ENCODE assay signal across 13 cellular contexts in genomic region chr17:29147682-29148081, GRCh38. TPM values are rescaled to one million over a fixed set of nuclear protein-coding genes. Genes with fewer than 3 reads are reported as not detected.
DNase-seq lines count a peak whose midpoint lies in the region; ATAC-seq, FAIRE-seq and TF ChIP-seq lines count a peak whose summit lies in the region.
"Had no signal": no experiment of that assay in that cellular context is flagged by ENCODE, and none has a peak within 500 bp of the region (broad histone marks: within the 10 kb centered on the region; RNA-seq: fewer than 3 reads in every experiment).

No MANE protein-coding gene starts in this region.

- H3K4me3 ChIP-seq in keratinocyte (ENCODE audit: control insufficient read depth in 2 of 3, extremely low read depth in 1 of 3, insufficient read depth in 2 of 3, low read depth in 1 of 3, low read length in 3 of 3) = no peak overlapping the region
- no peak overlapping the region for H3K4me3 ChIP-seq in thyroid gland (replicated peaks in 1 of 3)
- H3K4me3 ChIP-seq: neural progenitor cell had no signal

- no peaks in the 10 kb centered on the region for H3K27me3 Mint-ChIP-seq in activated T-cell treated with anti-CD3 and anti-CD28 coated beads, Interleukin-2, amount 50 U/mL, for 72 hours (ENCODE audit: low read depth)
- no peaks in the 10 kb centered on the region for H3K27me3 Mint-ChIP-seq in WTC11 (ENCODE audit: low read depth)

- no peak overlapping the region for H3K4me2 ChIP-seq in keratinocyte (ENCODE audit: control insufficient read depth, extremely low read depth, insufficient read depth, low read depth, low read length)

- H3K4me1 ChIP-seq in keratinocyte (ENCODE audit: control insufficient read depth, extremely low read depth, insufficient read depth, low read length) (peaks cover 72% of the 10 kb centered on the region), thyroid gland (peaks cover 17 to 51% of the 10 kb centered on the region in 2 donors)

- no peak overlapping the region for H2AFZ ChIP-seq in keratinocyte (ENCODE audit: control insufficient read depth, low read length)

- H3K27ac Mint-ChIP-seq in activated T-cell treated with anti-CD3 and anti-CD28 coated beads, Interleukin-2, amount 50 U/mL, for 72 hours = peak overlapping the region; percentile 89
- peak overlapping the region; percentile 20; the same call in 1 of the 2 replicates for H3K27ac Mint-ChIP-seq in WTC11
- H3K27ac Mint-ChIP-seq: neural progenitor cell had no signal

- peaks cover 58% of the 10 kb centered on the region for H3K4me1 Mint-ChIP-seq in activated T-cell treated with anti-CD3 and anti-CD28 coated beads, Interleukin-2, amount 50 U/mL, for 72 hours (ENCODE audit: low read depth)
- H3K4me1 Mint-ChIP-seq in WTC11 = peaks cover 38% of the 10 kb centered on the region

- intact Hi-C loops in thyroid gland (cut with DNase I) (loop anchor here (5.0 kb wide), 3 partner anchors 35 to 145 kb away; partner anchors contain the start of genes MYO18A and NUFIP2), posterior vena cava (cut with DNase I) (loop anchor here in 1 of 2 donors (2.0 to 5.0 kb wide), 3 partner anchors 35 to 145 kb away; partner anchors contain the start of genes MYO18A and NUFIP2)

- no peaks in the 10 kb centered on the region for H3K9me1 ChIP-seq in keratinocyte (ENCODE audit: control insufficient read depth, extremely low read depth, insufficient read depth, low read length)

- 82 to 83% methylated on average over 4 of the region's 4 CpGs for WGBS in thyroid gland, 2 donors

- no peaks in the 10 kb centered on the region for H3K9me3 Mint-ChIP-seq in activated T-cell treated with anti-CD3 and anti-CD28 coated beads, Interleukin-2, amount 50 U/mL, for 72 hours
- H3K9me3 Mint-ChIP-seq in WTC11 = no peaks in the 10 kb centered on the region
- H3K9me3 Mint-ChIP-seq: neural progenitor cell had no signal

- dilution Hi-C loops in keratinocyte (cut with MboI; ENCODE audit: extremely low pct_ligation_motif_present, low sequenced_read_pairs) = no loop called here

- H3K27me3 ChIP-seq in keratinocyte (ENCODE audit: control insufficient read depth, extremely low read depth, insufficient read depth, low read length) (no peaks in the 10 kb centered on the region), thyroid gland (no peaks in the 10 kb centered on the region)
- H3K27me3 ChIP-seq: MG63, neural progenitor cell had no signal

- H4K20me1 ChIP-seq in keratinocyte (ENCODE audit: control insufficient read depth, extremely low read depth, insufficient read depth, low read length) = no peaks in the 10 kb centered on the region

- H3K4me3 Mint-ChIP-seq in activated T-cell treated with anti-CD3 and anti-CD28 coated beads, Interleukin-2, amount 50 U/mL, for 72 hours = peak overlapping the region; percentile 30 to 41
- H3K4me3 Mint-ChIP-seq in WTC11 = no peak overlapping the region

- H3K9ac ChIP-seq in keratinocyte (ENCODE audit: control insufficient read depth, extremely low read depth, insufficient read depth, low read length) = no peak overlapping the region
- H3K9ac ChIP-seq: neural progenitor cell had no signal

- no peak for FAIRE-seq in keratinocyte (lab: Jason Lieb, UNC)

- H3K79me2 ChIP-seq in keratinocyte (ENCODE audit: control insufficient read depth, insufficient read depth, low read length) = peaks cover 49% of the 10 kb centered on the region

- no peak for DNase-seq in activated T-cell treated with anti-CD3 and anti-CD28 coated beads, Interleukin-2, amount 50 U/mL, for 72 hours
- no peak for DNase-seq in activated T-cell treated with anti-CD3 and anti-CD28 coated beads, Interleukin-2, amount 50 U/mL, for 48 hours
- DNase-seq in WTC11 (ENCODE audit: low spot score) = no peak
- DNase-seq in keratinocyte (ENCODE audit: low read depth, low spot score) = no peak
- no peak for DNase-seq in thyroid gland
- no peak for DNase-seq in posterior vena cava (ENCODE audit: low spot score)
- DNase-seq in GOT3 (lab: John Stamatoyannopoulos, UW) = no peak
- DNase-seq: activated naive CD4-positive, alpha-beta T cell treated with Interleukin-2 at 50 U/mL for 16 hours; head of caudate nucleus; MG63; NCI-H2171 had no signal

- peak overlapping the region; percentile 42 for H3K27ac ChIP-seq in keratinocyte (ENCODE audit: control insufficient read depth, insufficient read depth, low read length)
- peak overlapping the region in 2 of 3 donors; percentile 82 to 83 for H3K27ac ChIP-seq in thyroid gland
- H3K27ac ChIP-seq: neural progenitor cell had no signal

- no peak for TF ChIP-seq POLR2A in thyroid gland (IDR thresholded peaks at IDR 0.05)

- H3K36me3 ChIP-seq in keratinocyte (ENCODE audit: control insufficient read depth in 2 of 2, extremely low read depth in 1 of 2, insufficient read depth in 2 of 2, low read length in 2 of 2) (peaks cover 2 to 15% of the 10 kb centered on the region in 2 experiments), thyroid gland (no peaks in the 10 kb centered on the region)
- H3K36me3 ChIP-seq: neural progenitor cell had no signal

- CTCF ChIA-PET in WTC11 (lab: Charles Lee) = interaction anchor here (0.6 to 13.1 kb wide), 16 partner anchors 13 to 466 kb away, joined by 3 to 464 read pairs (median 10); partner anchors contain the start of gene MYO18A

- POLR2A ChIA-PET in WTC11 (lab: Charles Lee) = interaction anchor here (1.2 to 2.4 kb wide), 3 partner anchors 31 to 117 kb away, joined by 3 to 29 read pairs (median 6); partner anchors contain the start of gene MYO18A

- H3K9me3 ChIP-seq in keratinocyte (ENCODE audit: control insufficient read depth, low read depth, low read length) = no peaks in the 10 kb centered on the region
- no peaks in the 10 kb centered on the region for H3K9me3 ChIP-seq in thyroid gland
- H3K9me3 ChIP-seq: MG63 had no signal

- no peak for ATAC-seq in activated T-cell treated with anti-CD3 and anti-CD28 coated beads, Interleukin-2, amount 50 U/mL, for 72 hours (replicated peaks in 1 of 2)
- no peak for ATAC-seq in WTC11
- ATAC-seq in HG03460 (IDR thresholded peaks at IDR 0.05; ENCODE audit: unreplicated experiment) = no peak

- no peak for TF ChIP-seq CTCF in WTC11 (IDR thresholded peaks at IDR 0.05)
- no peak for TF ChIP-seq CTCF in keratinocyte (optimal IDR thresholded peaks at IDR 0.05 in 1 of 3, IDR thresholded peaks at IDR 0.05 in 1 of 3, conservative IDR thresholded peaks at IDR 0.05 in 1 of 3; ENCODE audit: extremely low read depth in 1 of 3, insufficient read depth in 2 of 3, low read length in 3 of 3)
- TF ChIP-seq CTCF in thyroid gland (IDR thresholded peaks at IDR 0.05) = no peak

- no peaks in the 10 kb centered on the region for H3K36me3 Mint-ChIP-seq in activated T-cell treated with anti-CD3 and anti-CD28 coated beads, Interleukin-2, amount 50 U/mL, for 72 hours (ENCODE audit: insufficient read depth in 2 of 2)
- no peaks in the 10 kb centered on the region for H3K36me3 Mint-ChIP-seq in WTC11
- H3K36me3 Mint-ChIP-seq: neural progenitor cell had no signal

TF ChIP-seq in WTC11, 78 proteins besides CTCF, POLR2A, EP300 and RAD21 (continues in another document):
- TF ChIP-seq KAT7 (CRISPR knock-in tag; IDR thresholded peaks at IDR 0.05; ENCODE audit: borderline replicate concordance) (no peak), USF1 (CRISPR knock-in tag; IDR thresholded peaks at IDR 0.05) (no peak), ZNF423 (CRISPR knock-in tag; IDR thresholded peaks at IDR 0.05) (no peak), MAX (CRISPR knock-in tag; IDR thresholded peaks at IDR 0.05) (no peak), ZNF219 (CRISPR knock-in tag; IDR thresholded peaks at IDR 0.05; ENCODE audit: borderline replicate concordance) (no peak), ELF4 (CRISPR knock-in tag; IDR thresholded peaks at IDR 0.05; ENCODE audit: low read depth) (no peak), NFYB (CRISPR knock-in tag; conservative IDR thresholded peaks at IDR 0.05; ENCODE audit: low read depth) (no peak), CBFB (CRISPR knock-in tag; IDR thresholded peaks at IDR 0.05; ENCODE audit: low read depth) (no peak), JAZF1 (CRISPR knock-in tag; IDR thresholded peaks at IDR 0.05) (no peak), ZNF138 (CRISPR knock-in tag; conservative IDR thresholded peaks at IDR 0.05) (no peak), FOXK1 (CRISPR knock-in tag; IDR thresholded peaks at IDR 0.05) (no peak), ATF2 (CRISPR knock-in tag; IDR thresholded peaks at IDR 0.05; ENCODE audit: borderline replicate concordance, low read depth) (no peak)

RNA-seq across cellular contexts. Expression of gene MYO18A, which starts 32.5 kb away (rescaled TPM):
- 10 to 100 TPM; 49.5 to 51.2 TPM for total RNA-seq in activated T-cell treated with anti-CD3 and anti-CD28 coated beads, Interleukin-2, amount 50 U/mL, for 72 hours
- total RNA-seq in WTC11 (2021) = 38.5 to 54.9 TPM (median 42.5 TPM) in 3 replicates
- 18.4 to 26.6 TPM (median 20.0 TPM) in 3 replicates for polyA plus RNA-seq in keratinocyte
- polyA plus RNA-seq in keratinocyte (2011; ENCODE audit: low read depth) = 132 TPM
- polyA plus RNA-seq in keratinocyte (2011; cell fraction: cytosol; rRNA removed) = 13.5 and 22.0 TPM in 2 replicates
- 129 and 141 TPM in 2 replicates for polyA plus RNA-seq in keratinocyte (2011; cell fraction: nucleus; rRNA removed)
- 70.9 and 78.4 TPM in 2 replicates for polyA plus RNA-seq in keratinocyte (2012; ENCODE audit: low replicate concordance)
- 43.5 to 142 TPM (median 64.0 TPM) in 3 replicates for polyA minus RNA-seq in keratinocyte
- polyA minus RNA-seq in keratinocyte (2011; cell fraction: cytosol; rRNA and poly(A)+ RNA removed) = 32.6 TPM
- 71.2 and 113 TPM in 2 replicates for polyA minus RNA-seq in keratinocyte (2011; cell fraction: nucleus; rRNA and poly(A)+ RNA removed)
- total RNA-seq in thyroid gland = 10 to 100 TPM; 32.1 to 49.8 (median 40.6) TPM
- 10 to 100 TPM; 76.3 to 87.9 TPM for total RNA-seq in posterior vena cava
